In genomic region chr16:89913408-89914387, GRCh38 we compare ENCODE assay signal across 1 cellular context.
TF ChIP-seq lines count a peak whose summit lies in the region.

No MANE protein-coding gene starts in this region.

TF ChIP-seq in HepG2, 621 proteins besides CTCF, POLR2A, EP300 and RAD21 (continued from another document and continues in another):
- no peak for TF ChIP-seq NFIC (IDR thresholded peaks at IDR 0.05; ENCODE audit: low read length)
- TF ChIP-seq GRHL1 (CRISPR knock-in tag; conservative IDR thresholded peaks at IDR 0.05): no peak; the same call in 1 of the 2 replicates
- peak; percentile 44 for TF ChIP-seq AGO1 (IDR thresholded peaks at IDR 0.05; ENCODE audit: low read depth, low read length, poor library complexity, severe bottlenecking)
- no peak for TF ChIP-seq CREB3 (CRISPR knock-in tag; IDR thresholded peaks at IDR 0.05)
- TF ChIP-seq, protein P1, sequence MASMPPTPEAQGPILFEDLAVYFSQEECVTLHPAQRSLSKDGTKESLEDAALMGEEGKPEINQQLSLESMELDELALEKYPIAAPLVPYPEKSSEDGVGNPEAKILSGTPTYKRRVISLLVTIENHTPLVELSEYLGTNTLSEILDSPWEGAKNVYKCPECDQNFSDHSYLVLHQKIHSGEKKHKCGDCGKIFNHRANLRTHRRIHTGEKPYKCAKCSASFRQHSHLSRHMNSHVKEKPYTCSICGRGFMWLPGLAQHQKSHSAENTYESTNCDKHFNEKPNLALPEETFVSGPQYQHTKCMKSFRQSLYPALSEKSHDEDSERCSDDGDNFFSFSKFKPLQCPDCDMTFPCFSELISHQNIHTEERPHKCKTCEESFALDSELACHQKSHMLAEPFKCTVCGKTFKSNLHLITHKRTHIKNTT (CRISPR knock-in tag; IDR thresholded peaks at IDR 0.05): no peak
- no peak for TF ChIP-seq ZNF652 (CRISPR knock-in tag; IDR thresholded peaks at IDR 0.05; ENCODE audit: borderline replicate concordance, low read depth)
- TF ChIP-seq MLLT10 (CRISPR knock-in tag; IDR thresholded peaks at IDR 0.05): no peak
- TF ChIP-seq ZNF253 (CRISPR knock-in tag; IDR thresholded peaks at IDR 0.05; ENCODE audit: borderline replicate concordance): peak; percentile 52; the same call in 1 of the 2 replicates
- 0 out of 2 replicates have a peak, but pooled peaks have one; percentile 17 for TF ChIP-seq ZNF451 (CRISPR knock-in tag; IDR thresholded peaks at IDR 0.05)
- no peak for TF ChIP-seq PAWR (CRISPR knock-in tag; IDR thresholded peaks at IDR 0.05; ENCODE audit: borderline replicate concordance)
- no peak for TF ChIP-seq ZBTB38 (CRISPR knock-in tag; IDR thresholded peaks at IDR 0.05)
- peak; percentile 25; the same call in 1 of the 2 replicates for TF ChIP-seq HIVEP1 (CRISPR knock-in tag; IDR thresholded peaks at IDR 0.05)
- TF ChIP-seq TARDBP (CRISPR knock-in tag; IDR thresholded peaks at IDR 0.05): peak; percentile 94
- TF ChIP-seq IRF2 (CRISPR knock-in tag; IDR thresholded peaks at IDR 0.05): no peak
- TF ChIP-seq, protein P2, sequence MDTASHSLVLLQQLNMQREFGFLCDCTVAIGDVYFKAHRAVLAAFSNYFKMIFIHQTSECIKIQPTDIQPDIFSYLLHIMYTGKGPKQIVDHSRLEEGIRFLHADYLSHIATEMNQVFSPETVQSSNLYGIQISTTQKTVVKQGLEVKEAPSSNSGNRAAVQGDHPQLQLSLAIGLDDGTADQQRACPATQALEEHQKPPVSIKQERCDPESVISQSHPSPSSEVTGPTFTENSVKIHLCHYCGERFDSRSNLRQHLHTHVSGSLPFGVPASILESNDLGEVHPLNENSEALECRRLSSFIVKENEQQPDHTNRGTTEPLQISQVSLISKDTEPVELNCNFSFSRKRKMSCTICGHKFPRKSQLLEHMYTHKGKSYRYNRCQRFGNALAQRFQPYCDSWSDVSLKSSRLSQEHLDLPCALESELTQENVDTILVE (CRISPR knock-in tag; IDR thresholded peaks at IDR 0.05): no peak
- TF ChIP-seq, protein P3, sequence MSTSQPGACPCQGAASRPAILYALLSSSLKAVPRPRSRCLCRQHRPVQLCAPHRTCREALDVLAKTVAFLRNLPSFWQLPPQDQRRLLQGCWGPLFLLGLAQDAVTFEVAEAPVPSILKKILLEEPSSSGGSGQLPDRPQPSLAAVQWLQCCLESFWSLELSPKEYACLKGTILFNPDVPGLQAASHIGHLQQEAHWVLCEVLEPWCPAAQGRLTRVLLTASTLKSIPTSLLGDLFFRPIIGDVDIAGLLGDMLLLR (CRISPR knock-in tag; IDR thresholded peaks at IDR 0.05): no peak
- TF ChIP-seq BORCS8-MEF2B (CRISPR knock-in tag; IDR thresholded peaks at IDR 0.05): no peak; the same call in 1 of the 2 replicates
- no peak for TF ChIP-seq ZNF780A (CRISPR knock-in tag; IDR thresholded peaks at IDR 0.05)
- TF ChIP-seq, protein P4, sequence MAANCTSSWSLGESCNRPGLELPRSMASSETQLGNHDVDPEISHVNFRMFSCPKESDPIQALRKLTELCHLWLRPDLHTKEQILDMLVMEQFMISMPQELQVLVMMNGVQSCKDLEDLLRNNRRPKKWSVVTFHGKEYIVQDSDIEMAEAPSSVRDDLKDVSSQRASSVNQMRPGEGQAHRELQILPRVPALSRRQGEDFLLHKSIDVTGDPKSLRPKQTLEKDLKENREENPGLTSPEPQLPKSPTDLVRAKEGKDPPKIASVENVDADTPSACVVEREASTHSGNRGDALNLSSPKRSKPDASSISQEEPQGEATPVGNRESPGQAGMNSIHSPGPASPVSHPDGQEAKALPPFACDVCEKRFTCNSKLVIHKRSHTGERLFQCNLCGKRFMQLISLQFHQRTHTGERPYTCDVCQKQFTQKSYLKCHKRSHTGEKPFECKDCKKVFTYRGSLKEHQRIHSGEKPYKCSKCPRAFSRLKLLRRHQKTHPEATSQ (CRISPR knock-in tag; IDR thresholded peaks at IDR 0.05; ENCODE audit: borderline replicate concordance): no peak
- no peak for TF ChIP-seq SNRNP70 (IDR thresholded peaks at IDR 0.05; ENCODE audit: low read depth, low read length)
- TF ChIP-seq ZNF468 (CRISPR knock-in tag; IDR thresholded peaks at IDR 0.05): 0 out of 2 replicates have a peak, but pooled peaks have one; percentile 48
- TF ChIP-seq, protein P5, sequence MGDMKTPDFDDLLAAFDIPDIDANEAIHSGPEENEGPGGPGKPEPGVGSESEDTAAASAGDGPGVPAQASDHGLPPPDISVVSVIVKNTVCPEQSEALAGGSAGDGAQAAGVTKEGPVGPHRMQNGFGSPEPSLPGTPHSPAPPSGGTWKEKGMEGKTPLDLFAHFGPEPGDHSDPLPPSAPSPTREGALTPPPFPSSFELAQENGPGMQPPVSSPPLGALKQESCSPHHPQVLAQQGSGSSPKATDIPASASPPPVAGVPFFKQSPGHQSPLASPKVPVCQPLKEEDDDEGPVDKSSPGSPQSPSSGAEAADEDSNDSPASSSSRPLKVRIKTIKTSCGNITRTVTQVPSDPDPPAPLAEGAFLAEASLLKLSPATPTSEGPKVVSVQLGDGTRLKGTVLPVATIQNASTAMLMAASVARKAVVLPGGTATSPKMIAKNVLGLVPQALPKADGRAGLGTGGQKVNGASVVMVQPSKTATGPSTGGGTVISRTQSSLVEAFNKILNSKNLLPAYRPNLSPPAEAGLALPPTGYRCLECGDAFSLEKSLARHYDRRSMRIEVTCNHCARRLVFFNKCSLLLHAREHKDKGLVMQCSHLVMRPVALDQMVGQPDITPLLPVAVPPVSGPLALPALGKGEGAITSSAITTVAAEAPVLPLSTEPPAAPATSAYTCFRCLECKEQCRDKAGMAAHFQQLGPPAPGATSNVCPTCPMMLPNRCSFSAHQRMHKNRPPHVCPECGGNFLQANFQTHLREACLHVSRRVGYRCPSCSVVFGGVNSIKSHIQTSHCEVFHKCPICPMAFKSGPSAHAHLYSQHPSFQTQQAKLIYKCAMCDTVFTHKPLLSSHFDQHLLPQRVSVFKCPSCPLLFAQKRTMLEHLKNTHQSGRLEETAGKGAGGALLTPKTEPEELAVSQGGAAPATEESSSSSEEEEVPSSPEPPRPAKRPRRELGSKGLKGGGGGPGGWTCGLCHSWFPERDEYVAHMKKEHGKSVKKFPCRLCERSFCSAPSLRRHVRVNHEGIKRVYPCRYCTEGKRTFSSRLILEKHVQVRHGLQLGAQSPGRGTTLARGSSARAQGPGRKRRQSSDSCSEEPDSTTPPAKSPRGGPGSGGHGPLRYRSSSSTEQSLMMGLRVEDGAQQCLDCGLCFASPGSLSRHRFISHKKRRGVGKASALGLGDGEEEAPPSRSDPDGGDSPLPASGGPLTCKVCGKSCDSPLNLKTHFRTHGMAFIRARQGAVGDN (CRISPR knock-in tag; IDR thresholded peaks at IDR 0.05): no peak; the same call in 1 of the 2 replicates
- no peak for TF ChIP-seq ZBTB46 (CRISPR knock-in tag; IDR thresholded peaks at IDR 0.05; ENCODE audit: borderline replicate concordance)
- TF ChIP-seq MTF1 (CRISPR knock-in tag; IDR thresholded peaks at IDR 0.05): no peak
- TF ChIP-seq ZNF768 (CRISPR knock-in tag; IDR thresholded peaks at IDR 0.05): no peak
- no peak for TF ChIP-seq FOXO1 (CRISPR knock-in tag; IDR thresholded peaks at IDR 0.05)
- TF ChIP-seq BHLHE40 (IDR thresholded peaks at IDR 0.05; ENCODE audit: low read length): no peak
- no peak for TF ChIP-seq ETS1 (CRISPR knock-in tag; IDR thresholded peaks at IDR 0.05)
- TF ChIP-seq ZNF225 (CRISPR knock-in tag; IDR thresholded peaks at IDR 0.05): no peak
- peak; percentile 34; the same call in 1 of the 2 replicates for TF ChIP-seq POLR2AphosphoS5 (IDR thresholded peaks at IDR 0.05; ENCODE audit: low read depth, low read length)
- TF ChIP-seq ZNF598 (CRISPR knock-in tag; IDR thresholded peaks at IDR 0.05; ENCODE audit: borderline replicate concordance): no peak
- TF ChIP-seq HOXA9 (CRISPR knock-in tag; IDR thresholded peaks at IDR 0.05; ENCODE audit: borderline replicate concordance): peak; percentile 64; the same call in 1 of the 2 replicates
- TF ChIP-seq ZSCAN21 (CRISPR knock-in tag; IDR thresholded peaks at IDR 0.05; ENCODE audit: borderline replicate concordance): peak; percentile 51; the same call in 1 of the 2 replicates
- no peak for TF ChIP-seq ZNF431 (CRISPR knock-in tag; IDR thresholded peaks at IDR 0.05; ENCODE audit: borderline replicate concordance, low read depth)
- TF ChIP-seq ZFX (CRISPR knock-in tag; IDR thresholded peaks at IDR 0.05; ENCODE audit: low read depth): peak; percentile 23; the same call in 1 of the 2 replicates
- TF ChIP-seq ZNF672 (CRISPR knock-in tag; IDR thresholded peaks at IDR 0.05): peak; percentile 86; the same call in 1 of the 2 replicates
- TF ChIP-seq AKAP8 (CRISPR knock-in tag; IDR thresholded peaks at IDR 0.05): peak; percentile 69; the same call in 1 of the 2 replicates
